Comparison of ENCODE assay signal across 15 cellular contexts in the genomic region with DNA sequence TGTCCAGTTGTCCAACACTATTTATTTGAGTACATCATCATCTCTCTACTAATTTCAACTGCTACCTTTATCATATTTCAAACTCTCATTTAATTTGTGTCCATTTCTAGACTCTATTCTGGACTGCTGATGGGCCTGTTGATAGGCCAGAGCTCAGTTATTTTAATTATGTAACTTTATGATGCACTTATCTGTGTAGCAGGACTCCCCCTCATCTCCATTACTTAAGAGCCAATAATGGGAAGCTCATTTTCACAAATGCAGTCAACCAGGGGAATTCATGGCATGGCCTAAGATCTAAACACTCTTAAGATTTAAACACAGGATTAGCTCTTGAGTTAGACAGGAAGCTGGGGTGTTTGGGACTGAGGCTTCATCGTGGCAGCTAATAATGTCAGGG. TPM values are rescaled to one million over a fixed set of nuclear protein-coding genes. Genes with fewer than 3 reads are reported as not detected.
A peak's percentile ranks its signal among the peaks of the same experiment; 100 is the strongest.
DNase-seq lines count a peak whose midpoint lies in the region; ATAC-seq and TF ChIP-seq lines count a peak whose summit lies in the region.
"Had no signal": no experiment of that assay in that cellular context is flagged by ENCODE, and none has a peak within 500 bp of the region (broad histone marks: within the 10 kb centered on the region; RNA-seq: fewer than 3 reads in every experiment).

No MANE protein-coding gene starts in this region.

- no peaks in the 10 kb centered on the region for H3K27me3 ChIP-seq in BLaER1 treated with 17β-estradiol and CSF1 and Interleukin-3, amounts not matched to agents 10 nM and 100 nM
- no peaks in the 10 kb centered on the region for H3K27me3 ChIP-seq in SK-N-SH (ENCODE audit: insufficient read depth)
- H3K27me3 ChIP-seq: BE2C had no signal

- H3K4me3 Mint-ChIP-seq in nephron, result no peak overlapping the region
- H3K4me3 Mint-ChIP-seq: CD14-positive monocyte; CD8-positive, alpha-beta T cell; IgD-negative memory B cell had no signal

- no peak overlapping the region for H3K4me3 ChIP-seq in BLaER1 treated with 17β-estradiol and CSF1 and Interleukin-3, amounts not matched to agents 10 nM and 100 nM
- H3K4me3 ChIP-seq in SK-N-SH (ENCODE audit: low read depth in 2 of 2, low read length in 1 of 2), result no peak overlapping the region
- H3K4me3 ChIP-seq in fibroblast of villous mesenchyme (ENCODE audit: low read depth, low read length), result no peak overlapping the region
- H3K4me3 ChIP-seq: A549, GM23248 had no signal

- no peaks in the 10 kb centered on the region for H3F3A ChIP-seq in SK-N-SH (replicated peaks; ENCODE audit: insufficient read depth)

- peaks cover 62% of the 10 kb centered on the region for H3K4me1 Mint-ChIP-seq in nephron

- no peaks in the 10 kb centered on the region for H3K9me3 Mint-ChIP-seq in nephron
- H3K9me3 Mint-ChIP-seq: CD14-positive monocyte; CD8-positive, alpha-beta T cell; IgD-negative memory B cell had no signal

- no peak overlapping the region for H2AFZ ChIP-seq in SK-N-SH (ENCODE audit: low read depth)
- H2AFZ ChIP-seq: GM23248 had no signal

- no peaks in the 10 kb centered on the region for H3K9me2 ChIP-seq in SK-N-SH

- WGBS in SK-N-SH (ENCODE audit: low lambda C conversion rate), result 33% methylated on average over 1 of the region's 1 CpG

- DNase-seq in SK-N-SH (no peak), fibroblast of villous mesenchyme (ENCODE audit: low read depth) (peak; percentile 51)
- DNase-seq in activated naive CD4-positive, alpha-beta T cell treated with Interleukin-2 at 50 U/mL for 16 hours, result no peak
- DNase-seq: BE2C; CD8-positive, alpha-beta T cell; COR-L47; GM23248 had no signal

- peak overlapping the region in 6 of 11 experiments; percentile 18 to 74 (median 30); a peak in 7 of 22 replicates for H3K4me2 ChIP-seq in BLaER1 treated with 17β-estradiol and CSF1 and Interleukin-3, amounts not matched to agents 10 nM and 100 nM
- H3K4me2 ChIP-seq in SK-N-SH, result no peak overlapping the region
- H3K4me2 ChIP-seq: A549 had no signal

- peak overlapping the region in 3 of 11 experiments; percentile 6 to 37 (median 22); a peak in 4 of 22 replicates for H3K27ac ChIP-seq in BLaER1 treated with 17β-estradiol and CSF1 and Interleukin-3, amounts not matched to agents 10 nM and 100 nM
- H3K27ac ChIP-seq in SK-N-SH (ENCODE audit: low read depth in 2 of 2, low read length in 1 of 2), result no peak overlapping the region
- H3K27ac ChIP-seq: A549, GM23248 had no signal

- CTCF ChIA-PET in SK-N-SH (lab: Yijun Ruan, JAX), result interaction anchor here (1.2 to 9.2 kb wide), 5 partner anchors 17 to 210 kb away, joined by 3 to 64 read pairs (median 5); a partner anchor contains a TSS

- H3K9ac ChIP-seq in BLaER1 treated with 17β-estradiol and CSF1 and Interleukin-3, amounts not matched to agents 10 nM and 100 nM, result no peak overlapping the region
- no peak overlapping the region for H3K9ac ChIP-seq in SK-N-SH
- H3K9ac ChIP-seq: GM23248 had no signal

- peaks cover 0 to 25% (median 11%) of the 10 kb centered on the region in 11 experiments; a peak in 11 of 22 replicates for H3K36me3 ChIP-seq in BLaER1 treated with 17β-estradiol and CSF1 and Interleukin-3, amounts not matched to agents 10 nM and 100 nM
- H3K36me3 ChIP-seq in SK-N-SH (replicated peaks in 1 of 2; ENCODE audit: control insufficient read depth in 1 of 2, insufficient read depth in 2 of 2, low read length in 1 of 2), result no peaks in the 10 kb centered on the region
- H3K36me3 ChIP-seq: BE2C had no signal

- TF ChIP-seq RAD21 in SK-N-SH (IDR thresholded peaks at IDR 0.05; ENCODE audit: low read length), result no peak

- H3K4me1 ChIP-seq in BLaER1 treated with 17β-estradiol and CSF1 and Interleukin-3, amounts not matched to agents 10 nM and 100 nM, result peaks cover 45 to 94% (median 72%) of the 10 kb centered on the region in 10 experiments
- peaks cover 0 to 43% of the 10 kb centered on the region in 2 experiments; a peak in 2 of 4 replicates for H3K4me1 ChIP-seq in SK-N-SH (ENCODE audit: control insufficient read depth in 1 of 2, insufficient read depth in 2 of 2, low read depth in 1 of 2, low read length in 1 of 2)
- H3K4me1 ChIP-seq: A549 had no signal

- peak in 1 of 2 experiments; percentile 63; a peak in 1 of 4 replicates for TF ChIP-seq EP300 in SK-N-SH (IDR thresholded peaks at IDR 0.05; ENCODE audit: borderline replicate concordance in 1 of 2, low read depth in 1 of 2, low read length in 1 of 2)

- no peaks in the 10 kb centered on the region; a peak in 1 of 22 replicates for H3K9me3 ChIP-seq in BLaER1 treated with 17β-estradiol and CSF1 and Interleukin-3, amounts not matched to agents 10 nM and 100 nM (replicated peaks in 1 of 11)
- no peaks in the 10 kb centered on the region for H3K9me3 ChIP-seq in SK-N-SH
- H3K9me3 ChIP-seq: A549, BE2C had no signal

- H3K27me3 Mint-ChIP-seq in nephron (ENCODE audit: low read depth), result no peaks in the 10 kb centered on the region
- H3K27me3 Mint-ChIP-seq: IgD-negative memory B cell had no signal

- ATAC-seq in HG03135 (IDR thresholded peaks at IDR 0.05; ENCODE audit: unreplicated experiment), result no peak
- no peak for ATAC-seq in GM19035 (IDR thresholded peaks at IDR 0.05; ENCODE audit: unreplicated experiment)
- ATAC-seq: A549; CD8-positive, alpha-beta T cell; HCT116 had no signal

- peak overlapping the region in 2 of 3 experiments; percentile 35 to 46 for H3K27ac Mint-ChIP-seq in nephron
- H3K27ac Mint-ChIP-seq: CD8-positive, alpha-beta T cell; IgD-negative memory B cell had no signal

- H3K36me3 Mint-ChIP-seq in nephron (ENCODE audit: low read depth), result peaks cover 4% of the 10 kb centered on the region

- H3K79me2 ChIP-seq in SK-N-SH (ENCODE audit: insufficient read depth), result peaks cover 23% of the 10 kb centered on the region

- POLR2A ChIA-PET in SK-N-SH (lab: Yijun Ruan, JAX), result interaction anchor here (0.6 to 1.1 kb wide), 2 partner anchors 22 to 100 kb away, joined by 3 to 4 read pairs; a partner anchor contains a TSS

- H4K20me1 ChIP-seq in BLaER1 treated with 17β-estradiol and CSF1 and Interleukin-3, amounts not matched to agents 10 nM and 100 nM, result peaks cover 4 to 78% (median 18%) of the 10 kb centered on the region in 11 experiments; a peak in 15 of 22 replicates
- H4K20me1 ChIP-seq in SK-N-SH (ENCODE audit: insufficient read depth), result 0 out of 2 replicates have a peak, but pooled peaks cover 7% of the 10 kb centered on the region

- no peak for TF ChIP-seq CTCF in SK-N-SH (IDR thresholded peaks at IDR 0.05)
- no peak for TF ChIP-seq CTCF in fibroblast of villous mesenchyme (IDR thresholded peaks at IDR 0.05; ENCODE audit: insufficient read depth, low read depth, low read length)
- TF ChIP-seq CTCF in nephron (IDR thresholded peaks at IDR 0.05; ENCODE audit: unreplicated experiment in 3 of 3), result no peak

TF ChIP-seq in SK-N-SH, 30 proteins besides CTCF, POLR2A, EP300 and RAD21:
- TF ChIP-seq GATA2 (CRISPR knock-in tag; IDR thresholded peaks at IDR 0.05) (peak; percentile 69), FOSL2 (IDR thresholded peaks at IDR 0.05; ENCODE audit: borderline replicate concordance, low read depth) (no peak), RCOR1 (IDR thresholded peaks at IDR 0.05; ENCODE audit: low read length) (peak; percentile 95)
- TF ChIP-seq, protein P1, sequence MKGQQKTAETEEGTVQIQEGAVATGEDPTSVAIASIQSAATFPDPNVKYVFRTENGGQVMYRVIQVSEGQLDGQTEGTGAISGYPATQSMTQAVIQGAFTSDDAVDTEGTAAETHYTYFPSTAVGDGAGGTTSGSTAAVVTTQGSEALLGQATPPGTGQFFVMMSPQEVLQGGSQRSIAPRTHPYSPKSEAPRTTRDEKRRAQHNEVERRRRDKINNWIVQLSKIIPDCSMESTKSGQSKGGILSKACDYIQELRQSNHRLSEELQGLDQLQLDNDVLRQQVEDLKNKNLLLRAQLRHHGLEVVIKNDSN (IDR thresholded peaks at IDR 0.05; ENCODE audit: borderline replicate concordance, low read depth), result no peak

RNA-seq across cellular contexts. Expression of a gene that starts 21.4 kb away (rescaled TPM):
- 0.03 and 0.05 TPM in 2 replicates for polyA plus RNA-seq in SK-N-SH (2012; rRNA removed)
- under 0.01 TPM in 2 replicates for polyA plus RNA-seq in SK-N-SH (2012; cell fraction: cytosol; rRNA removed)
- 0.23 and 0.37 TPM in 2 replicates for polyA plus RNA-seq in SK-N-SH (2012; cell fraction: nucleus; rRNA removed)
- total RNA-seq in fibroblast of villous mesenchyme, result 6.0 and 6.1 TPM in 2 replicates
